1 cellular context compared by ENCODE assay signal in the genomic region with DNA sequence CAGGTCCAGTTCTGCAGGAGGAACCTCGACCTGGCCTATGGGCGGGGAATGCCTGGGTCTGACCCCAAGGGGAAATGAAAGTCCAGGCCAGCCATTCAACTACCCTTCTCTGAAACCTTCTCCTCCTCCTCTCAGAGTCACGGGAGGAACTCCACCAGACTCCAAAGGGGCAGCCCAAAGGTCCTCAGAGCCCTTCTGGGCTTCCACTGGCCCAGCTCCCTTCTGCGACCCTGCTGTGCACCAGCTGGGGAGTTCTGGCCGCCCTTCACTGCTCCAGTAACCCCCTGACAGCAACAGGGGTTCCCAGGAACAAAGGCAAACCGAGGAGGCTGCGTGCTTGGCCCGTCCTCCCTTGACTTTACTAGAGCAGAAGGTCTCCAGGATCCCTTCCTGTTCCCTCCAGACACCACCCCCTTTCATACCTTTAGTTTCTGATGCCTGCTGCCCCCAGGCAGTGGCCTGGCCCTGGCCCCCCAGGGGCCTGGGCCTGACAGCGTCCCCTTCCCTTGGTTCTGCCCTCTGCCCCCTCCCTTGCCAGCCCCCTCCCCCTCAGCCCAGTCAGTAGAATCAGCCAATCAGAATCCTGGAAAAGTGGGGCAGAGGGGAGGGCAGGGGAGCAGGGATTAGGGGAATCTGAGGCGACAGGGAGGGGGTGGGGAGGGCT.
TF ChIP-seq lines count a peak whose summit lies in the region.

No MANE protein-coding gene starts in this region.

TF ChIP-seq in HCT116, 20 proteins besides CTCF, POLR2A, EP300 and RAD21 (continued from another document):
- TF ChIP-seq, protein P1, sequence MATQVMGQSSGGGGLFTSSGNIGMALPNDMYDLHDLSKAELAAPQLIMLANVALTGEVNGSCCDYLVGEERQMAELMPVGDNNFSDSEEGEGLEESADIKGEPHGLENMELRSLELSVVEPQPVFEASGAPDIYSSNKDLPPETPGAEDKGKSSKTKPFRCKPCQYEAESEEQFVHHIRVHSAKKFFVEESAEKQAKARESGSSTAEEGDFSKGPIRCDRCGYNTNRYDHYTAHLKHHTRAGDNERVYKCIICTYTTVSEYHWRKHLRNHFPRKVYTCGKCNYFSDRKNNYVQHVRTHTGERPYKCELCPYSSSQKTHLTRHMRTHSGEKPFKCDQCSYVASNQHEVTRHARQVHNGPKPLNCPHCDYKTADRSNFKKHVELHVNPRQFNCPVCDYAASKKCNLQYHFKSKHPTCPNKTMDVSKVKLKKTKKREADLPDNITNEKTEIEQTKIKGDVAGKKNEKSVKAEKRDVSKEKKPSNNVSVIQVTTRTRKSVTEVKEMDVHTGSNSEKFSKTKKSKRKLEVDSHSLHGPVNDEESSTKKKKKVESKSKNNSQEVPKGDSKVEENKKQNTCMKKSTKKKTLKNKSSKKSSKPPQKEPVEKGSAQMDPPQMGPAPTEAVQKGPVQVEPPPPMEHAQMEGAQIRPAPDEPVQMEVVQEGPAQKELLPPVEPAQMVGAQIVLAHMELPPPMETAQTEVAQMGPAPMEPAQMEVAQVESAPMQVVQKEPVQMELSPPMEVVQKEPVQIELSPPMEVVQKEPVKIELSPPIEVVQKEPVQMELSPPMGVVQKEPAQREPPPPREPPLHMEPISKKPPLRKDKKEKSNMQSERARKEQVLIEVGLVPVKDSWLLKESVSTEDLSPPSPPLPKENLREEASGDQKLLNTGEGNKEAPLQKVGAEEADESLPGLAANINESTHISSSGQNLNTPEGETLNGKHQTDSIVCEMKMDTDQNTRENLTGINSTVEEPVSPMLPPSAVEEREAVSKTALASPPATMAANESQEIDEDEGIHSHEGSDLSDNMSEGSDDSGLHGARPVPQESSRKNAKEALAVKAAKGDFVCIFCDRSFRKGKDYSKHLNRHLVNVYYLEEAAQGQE (IDR thresholded peaks at IDR 0.05; ENCODE audit: low read depth), result no peak
- no peak for TF ChIP-seq ZNF274 (IDR thresholded peaks at IDR 0.05; ENCODE audit: low read depth, low read length)
- TF ChIP-seq SIN3A (IDR thresholded peaks at IDR 0.05; ENCODE audit: low read depth), result no peak
- TF ChIP-seq YY1 (IDR thresholded peaks at IDR 0.05; ENCODE audit: extremely low read depth, insufficient replicate concordance, low read depth, low read length), result no peak
- TF ChIP-seq, protein P2, sequence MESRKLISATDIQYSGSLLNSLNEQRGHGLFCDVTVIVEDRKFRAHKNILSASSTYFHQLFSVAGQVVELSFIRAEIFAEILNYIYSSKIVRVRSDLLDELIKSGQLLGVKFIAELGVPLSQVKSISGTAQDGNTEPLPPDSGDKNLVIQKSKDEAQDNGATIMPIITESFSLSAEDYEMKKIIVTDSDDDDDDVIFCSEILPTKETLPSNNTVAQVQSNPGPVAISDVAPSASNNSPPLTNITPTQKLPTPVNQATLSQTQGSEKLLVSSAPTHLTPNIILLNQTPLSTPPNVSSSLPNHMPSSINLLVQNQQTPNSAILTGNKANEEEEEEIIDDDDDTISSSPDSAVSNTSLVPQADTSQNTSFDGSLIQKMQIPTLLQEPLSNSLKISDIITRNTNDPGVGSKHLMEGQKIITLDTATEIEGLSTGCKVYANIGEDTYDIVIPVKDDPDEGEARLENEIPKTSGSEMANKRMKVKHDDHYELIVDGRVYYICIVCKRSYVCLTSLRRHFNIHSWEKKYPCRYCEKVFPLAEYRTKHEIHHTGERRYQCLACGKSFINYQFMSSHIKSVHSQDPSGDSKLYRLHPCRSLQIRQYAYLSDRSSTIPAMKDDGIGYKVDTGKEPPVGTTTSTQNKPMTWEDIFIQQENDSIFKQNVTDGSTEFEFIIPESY (IDR thresholded peaks at IDR 0.05; ENCODE audit: extremely low read depth, insufficient replicate concordance, low read length), result no peak
